In the genomic region with DNA sequence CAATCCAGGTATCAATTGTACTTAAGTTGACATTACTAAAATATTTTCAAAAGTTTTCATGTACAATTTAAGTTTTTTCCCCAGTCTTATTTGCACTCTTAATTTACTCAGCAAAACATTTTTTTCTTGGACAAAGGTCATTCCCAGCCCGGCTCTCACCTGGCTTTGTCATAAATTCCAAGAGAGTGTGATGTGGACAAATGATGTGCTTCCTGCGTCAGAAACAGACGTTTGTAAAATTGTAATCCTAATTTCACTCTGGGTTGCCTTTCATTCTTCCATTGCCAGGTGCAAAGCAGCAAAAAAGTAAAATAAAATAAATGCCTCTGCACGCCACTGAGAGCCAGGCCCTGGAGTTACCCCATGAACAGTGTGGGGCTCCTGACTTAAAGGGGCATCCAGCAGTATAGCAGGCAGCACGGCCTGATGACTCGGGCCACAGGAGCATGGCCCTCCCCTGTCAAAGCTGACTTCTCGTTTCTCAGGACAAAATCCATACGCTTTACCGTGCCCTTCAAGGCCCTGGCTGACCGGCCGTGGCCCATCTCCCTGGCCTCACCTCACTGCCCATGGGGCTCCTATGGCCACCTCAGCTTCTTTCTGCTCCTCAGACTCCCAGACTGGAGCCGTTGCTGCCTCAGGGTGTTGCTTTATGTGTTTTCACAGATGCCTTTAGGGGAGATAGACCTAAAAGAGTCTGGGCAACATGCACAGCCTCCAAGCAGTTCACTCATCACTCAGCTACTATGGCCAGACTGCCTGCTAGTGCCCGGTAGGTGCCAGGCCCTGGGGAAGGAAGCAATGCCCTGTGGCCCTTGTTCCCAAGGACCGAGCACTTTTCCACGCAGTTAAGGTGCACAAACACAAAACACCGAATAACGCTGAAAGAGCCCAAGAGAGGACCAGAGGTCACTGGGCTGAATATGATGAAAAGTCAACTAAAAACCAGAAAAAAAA, we compare ENCODE assay signal across 9 cellular contexts. TPM values are rescaled to one million over a fixed set of nuclear protein-coding genes. Genes with fewer than 3 reads are reported as not detected.
A peak's percentile ranks its signal among the peaks of the same experiment; 100 is the strongest.
DNase-seq lines count a peak whose midpoint lies in the region; ATAC-seq lines count a peak whose summit lies in the region.
"Had no signal": no experiment of that assay in that cellular context is flagged by ENCODE, and none has a peak within 500 bp of the region (broad histone marks: within the 10 kb centered on the region; RNA-seq: fewer than 3 reads in every experiment).

No MANE protein-coding gene starts in this region.

- peak overlapping the region; percentile 91 to 99 (median 92) for H3K4me3 Mint-ChIP-seq in CD4-positive, alpha-beta memory T cell
- H3K4me3 Mint-ChIP-seq in activated T-helper 1 cell treated with anti-CD3 and anti-CD28 coated beads, Interleukin-12 subunit alpha, Interleukin-12 subunit beta, Interleukin-2, Interleukin-4 antibody, amounts not matched to agents 30 ng/mL and 10 ng/mL and 1 ng/mL, durations not matched to agents 14 hours and 24 hours and 36 hours: peak overlapping the region; percentile 91
- peak overlapping the region; percentile 89 to 97 (median 94) for H3K4me3 Mint-ChIP-seq in naive thymus-derived CD8-positive, alpha-beta T cell

- DNase-seq in CD4-positive, alpha-beta memory T cell: no peak
- no peak for DNase-seq in activated T-helper 1 cell treated with anti-CD3 and anti-CD28 coated beads, Interleukin-12 subunit alpha, Interleukin-12 subunit beta, Interleukin-2, Interleukin-4 antibody, amounts not matched to agents 30 ng/mL and 10 ng/mL and 1 ng/mL, durations not matched to agents 14 hours and 24 hours and 36 hours (ENCODE audit: low spot score)
- DNase-seq in naive thymus-derived CD8-positive, alpha-beta T cell: no peak
- no peak for DNase-seq in SIG-M5 (lab: John Stamatoyannopoulos, UW)
- DNase-seq: NCI-H226 had no signal

- H3K27ac Mint-ChIP-seq in CD4-positive, alpha-beta memory T cell: peak overlapping the region; percentile 91 to 99 (median 95)
- peak overlapping the region; percentile 98 for H3K27ac Mint-ChIP-seq in activated T-helper 1 cell treated with anti-CD3 and anti-CD28 coated beads, Interleukin-12 subunit alpha, Interleukin-12 subunit beta, Interleukin-2, Interleukin-4 antibody, amounts not matched to agents 30 ng/mL and 10 ng/mL and 1 ng/mL, durations not matched to agents 14 hours and 24 hours and 36 hours
- peak overlapping the region; percentile 51 to 98 (median 96) for H3K27ac Mint-ChIP-seq in naive thymus-derived CD8-positive, alpha-beta T cell

- POLR2A ChIA-PET in CD4-positive, alpha-beta memory T cell (lab: Charles Lee; ENCODE audit: partially characterized antibody): interaction anchor here (0.6 to 5.0 kb wide), 9 partner anchors 7 to 552 kb away, joined by 3 to 73 read pairs (median 8); a partner anchor contains a TSS
- POLR2A ChIA-PET in naive thymus-derived CD8-positive, alpha-beta T cell (lab: Charles Lee): interaction anchor here (0.6 to 2.8 kb wide), 10 partner anchors 8 to 542 kb away, joined by 3 to 22 read pairs (median 3); a partner anchor contains a TSS

- peaks cover 0 to 9% of the 10 kb centered on the region in 2 donors for H3K36me3 Mint-ChIP-seq in CD4-positive, alpha-beta memory T cell
- peaks cover 14% of the 10 kb centered on the region for H3K36me3 Mint-ChIP-seq in activated T-helper 1 cell treated with anti-CD3 and anti-CD28 coated beads, Interleukin-12 subunit alpha, Interleukin-12 subunit beta, Interleukin-2, Interleukin-4 antibody, amounts not matched to agents 30 ng/mL and 10 ng/mL and 1 ng/mL, durations not matched to agents 14 hours and 24 hours and 36 hours (ENCODE audit: low read depth)
- H3K36me3 Mint-ChIP-seq in naive thymus-derived CD8-positive, alpha-beta T cell: no peaks in the 10 kb centered on the region

- no peaks in the 10 kb centered on the region for H3K9me3 Mint-ChIP-seq in CD4-positive, alpha-beta memory T cell
- H3K9me3 Mint-ChIP-seq in activated T-helper 1 cell treated with anti-CD3 and anti-CD28 coated beads, Interleukin-12 subunit alpha, Interleukin-12 subunit beta, Interleukin-2, Interleukin-4 antibody, amounts not matched to agents 30 ng/mL and 10 ng/mL and 1 ng/mL, durations not matched to agents 14 hours and 24 hours and 36 hours: no peaks in the 10 kb centered on the region
- no peaks in the 10 kb centered on the region for H3K9me3 Mint-ChIP-seq in naive thymus-derived CD8-positive, alpha-beta T cell

- peaks cover 46% of the 10 kb centered on the region for H3K4me1 ChIP-seq in CD4-positive, alpha-beta memory T cell (ENCODE audit: insufficient read depth, low read length)

- peak overlapping the region; percentile 79 for H3K27ac ChIP-seq in CD4-positive, alpha-beta memory T cell (ENCODE audit: low read depth, low read length)

- ATAC-seq in GM21529 (IDR thresholded peaks at IDR 0.05; ENCODE audit: unreplicated experiment): peak; percentile 25
- no peak for ATAC-seq in naive thymus-derived CD8-positive, alpha-beta T cell
- ATAC-seq in HG03565 (IDR thresholded peaks at IDR 0.05; ENCODE audit: unreplicated experiment): no peak
- ATAC-seq in HG03039 (IDR thresholded peaks at IDR 0.05; ENCODE audit: unreplicated experiment): no peak
- ATAC-seq in GM18502 (IDR thresholded peaks at IDR 0.05; ENCODE audit: poor library complexity, unreplicated experiment): no peak

- H3K27me3 ChIP-seq in CD4-positive, alpha-beta memory T cell (ENCODE audit: insufficient read depth, low read length): no peaks in the 10 kb centered on the region

- intact Hi-C loops in CD4-positive, alpha-beta memory T cell (cut with micrococcal nuclease): no loop called here
- intact Hi-C loops in activated T-helper 1 cell treated with anti-CD3 and anti-CD28 coated beads, Interleukin-12 subunit alpha, Interleukin-12 subunit beta, Interleukin-2, Interleukin-4 antibody, amounts not matched to agents 30 ng/mL and 10 ng/mL and 1 ng/mL, durations not matched to agents 14 hours and 24 hours and 36 hours (cut with micrococcal nuclease): loop anchor here (5.0 kb wide), 3 partner anchors 218 to 863 kb away; a partner anchor contains a TSS

- peaks cover 30 to 68% (median 44%) of the 10 kb centered on the region in 4 donors for H3K4me1 Mint-ChIP-seq in CD4-positive, alpha-beta memory T cell
- peaks cover 71% of the 10 kb centered on the region for H3K4me1 Mint-ChIP-seq in activated T-helper 1 cell treated with anti-CD3 and anti-CD28 coated beads, Interleukin-12 subunit alpha, Interleukin-12 subunit beta, Interleukin-2, Interleukin-4 antibody, amounts not matched to agents 30 ng/mL and 10 ng/mL and 1 ng/mL, durations not matched to agents 14 hours and 24 hours and 36 hours (ENCODE audit: low read depth)
- peaks cover 15 to 79% (median 73%) of the 10 kb centered on the region in 4 donors for H3K4me1 Mint-ChIP-seq in naive thymus-derived CD8-positive, alpha-beta T cell

- H3K9me3 ChIP-seq in CD4-positive, alpha-beta memory T cell (ENCODE audit: control insufficient read depth in 1 of 2, low read length in 2 of 2): no peaks in the 10 kb centered on the region

- H3K4me3 ChIP-seq in CD4-positive, alpha-beta memory T cell (ENCODE audit: low read length in 2 of 2): peak overlapping the region; percentile 69 to 91

- CTCF ChIA-PET in CD4-positive, alpha-beta memory T cell (lab: Charles Lee; ENCODE audit: partially characterized antibody): interaction anchor here (1.0 to 2.5 kb wide), 6 partner anchors 18 to 82 kb away, joined by 3 to 12 read pairs (median 6); a partner anchor contains a TSS

- no peaks in the 10 kb centered on the region for H3K36me3 ChIP-seq in CD4-positive, alpha-beta memory T cell (ENCODE audit: insufficient read depth, low read length)

- no peaks in the 10 kb centered on the region for H3K27me3 Mint-ChIP-seq in CD4-positive, alpha-beta memory T cell
- H3K27me3 Mint-ChIP-seq in activated T-helper 1 cell treated with anti-CD3 and anti-CD28 coated beads, Interleukin-12 subunit alpha, Interleukin-12 subunit beta, Interleukin-2, Interleukin-4 antibody, amounts not matched to agents 30 ng/mL and 10 ng/mL and 1 ng/mL, durations not matched to agents 14 hours and 24 hours and 36 hours (ENCODE audit: insufficient read depth): no peaks in the 10 kb centered on the region
- no peaks in the 10 kb centered on the region for H3K27me3 Mint-ChIP-seq in naive thymus-derived CD8-positive, alpha-beta T cell

RNA-seq across cellular contexts. Expression of a gene that starts 7.6 kb away (rescaled TPM):
- 10 to 100 TPM; 20.3 to 20.8 TPM for total RNA-seq in CD4-positive, alpha-beta memory T cell
- 10 to 100 TPM; 17.5 to 24.9 TPM for polyA plus RNA-seq in CD4-positive, alpha-beta memory T cell
- 47.9 and 48.6 TPM in 2 replicates for total RNA-seq in activated T-helper 1 cell treated with anti-CD3 and anti-CD28 coated beads, Interleukin-12 subunit alpha, Interleukin-12 subunit beta, Interleukin-2, Interleukin-4 antibody, amounts not matched to agents 30 ng/mL and 10 ng/mL and 1 ng/mL, durations not matched to agents 14 hours and 24 hours and 36 hours
- 10 to 100 TPM; 18.5 to 20.5 TPM for total RNA-seq in naive thymus-derived CD8-positive, alpha-beta T cell
- polyA plus RNA-seq in naive thymus-derived CD8-positive, alpha-beta T cell: 10 to 100 TPM; 12.7 to 16.7 (median 13.8) TPM

RNA-seq across cellular contexts. Expression of a gene that starts 21.9 kb away (rescaled TPM):
- total RNA-seq in CD4-positive, alpha-beta memory T cell: 10 to 100 TPM; 14.0 TPM
- polyA plus RNA-seq in CD4-positive, alpha-beta memory T cell: 10 to 100 TPM; 34.8 to 50.4 TPM
- total RNA-seq in activated T-helper 1 cell treated with anti-CD3 and anti-CD28 coated beads, Interleukin-12 subunit alpha, Interleukin-12 subunit beta, Interleukin-2, Interleukin-4 antibody, amounts not matched to agents 30 ng/mL and 10 ng/mL and 1 ng/mL, durations not matched to agents 14 hours and 24 hours and 36 hours: 79.7 and 84.2 TPM in 2 replicates
- 10 to 100 TPM; 12.3 to 13.8 TPM for total RNA-seq in naive thymus-derived CD8-positive, alpha-beta T cell
- 10 to 100 TPM; 17.6 to 25.8 (median 19.1) TPM for polyA plus RNA-seq in naive thymus-derived CD8-positive, alpha-beta T cell
